In the genomic region with DNA sequence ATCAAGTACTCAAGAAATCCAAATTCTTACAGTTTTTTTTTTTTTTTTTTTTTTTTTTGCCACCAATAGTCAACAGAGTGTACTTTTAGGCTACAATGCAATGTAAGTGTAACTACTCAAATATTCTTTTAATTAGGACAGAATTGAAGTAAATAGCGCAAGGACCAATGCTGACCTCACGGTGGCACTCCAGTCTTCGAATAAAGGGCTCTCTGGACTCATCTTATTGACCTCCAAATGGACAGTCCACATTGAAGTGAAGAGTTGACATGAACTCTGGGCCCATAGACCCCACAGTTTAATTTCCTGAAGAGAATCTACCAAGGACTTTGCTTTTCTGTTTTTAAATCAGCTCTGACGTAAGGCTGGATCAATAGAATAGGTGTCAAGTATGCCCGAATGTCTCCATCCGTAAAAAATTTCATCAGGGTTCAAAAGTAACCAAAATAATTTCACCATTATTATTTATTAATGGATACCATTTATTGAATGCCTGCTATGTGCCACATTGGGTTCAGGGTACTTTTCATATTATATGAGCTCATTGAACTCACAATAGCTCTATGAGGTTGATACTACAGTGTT, we compare ENCODE assay signal across 8 cellular contexts. TPM values are rescaled to one million over a fixed set of nuclear protein-coding genes. Genes with fewer than 3 reads are reported as not detected.
A peak's percentile ranks its signal among the peaks of the same experiment; 100 is the strongest.
DNase-seq lines count a peak whose midpoint lies in the region; ATAC-seq and TF ChIP-seq lines count a peak whose summit lies in the region.

No MANE protein-coding gene starts in this region.

- no peak for TF ChIP-seq EP300 in esophagus muscularis mucosa (IDR thresholded peaks at IDR 0.05)

- H3K27ac Mint-ChIP-seq in activated naive CD4-positive, alpha-beta T cell treated with anti-CD3 and anti-CD28 coated beads for 36 hours, result no peak overlapping the region
- H3K27ac Mint-ChIP-seq in activated naive CD4-positive, alpha-beta T cell treated with anti-CD3 and anti-CD28 coated beads, Interleukin-2, amount 50 U/mL, for 72 hours, result no peak overlapping the region

- H3K4me1 ChIP-seq in NT2/D1 (ENCODE audit: insufficient read depth, insufficient read length) (no peaks in the 10 kb centered on the region), esophagus muscularis mucosa (no peaks in the 10 kb centered on the region)

- no peak overlapping the region for H3K9ac ChIP-seq in NT2/D1 (ENCODE audit: insufficient read length, low read depth)

- ATAC-seq in activated naive CD4-positive, alpha-beta T cell treated with anti-CD3 and anti-CD28 coated beads, Interleukin-2, amount 50 U/mL, for 72 hours, result no peak
- ATAC-seq in HG02852 (IDR thresholded peaks at IDR 0.05; ENCODE audit: unreplicated experiment), result no peak
- ATAC-seq in GM18907 (IDR thresholded peaks at IDR 0.05; ENCODE audit: unreplicated experiment), result no peak

- no peak for TF ChIP-seq POLR2A in esophagus muscularis mucosa (IDR thresholded peaks at IDR 0.05; ENCODE audit: low read depth)

- H3K36me3 ChIP-seq in NT2/D1 (ENCODE audit: insufficient read depth, insufficient read length, low read length) (no peaks in the 10 kb centered on the region), esophagus muscularis mucosa (no peaks in the 10 kb centered on the region)

- intact Hi-C loops in activated naive CD4-positive, alpha-beta T cell treated with anti-CD3 and anti-CD28 coated beads for 36 hours (cut with micrococcal nuclease), result loop anchor here (2.0 kb wide), 1 partner anchor 140 kb away; no protein-coding TSS in a partner anchor
- intact Hi-C loops in esophagus muscularis mucosa (cut with DNase I), result no loop called here

- no peak overlapping the region for H3K4me3 ChIP-seq in NT2/D1 (ENCODE audit: insufficient read length, low read depth)
- no peak overlapping the region for H3K4me3 ChIP-seq in esophagus muscularis mucosa

- CTCF ChIA-PET in activated naive CD4-positive, alpha-beta T cell treated with anti-CD3 and anti-CD28 coated beads for 36 hours (lab: Charles Lee), result interaction anchor here (0.6 to 1.4 kb wide), 8 partner anchors 10 to 165 kb away, joined by 3 to 5 read pairs (median 3); no protein-coding TSS in a partner anchor

- no peak overlapping the region for H3K27ac ChIP-seq in esophagus muscularis mucosa (replicated peaks in 1 of 4)

- WGBS in esophagus muscularis mucosa, result 57% methylated on average over 6 of the region's 6 CpGs

- TF ChIP-seq CTCF in esophagus muscularis mucosa (IDR thresholded peaks at IDR 0.05), result peak in 2 of 3 experiments; percentile 25 to 28

- peaks cover 26% of the 10 kb centered on the region for H3K27me3 Mint-ChIP-seq in activated naive CD4-positive, alpha-beta T cell treated with anti-CD3 and anti-CD28 coated beads for 36 hours (ENCODE audit: low read depth)

- no peaks in the 10 kb centered on the region for H3K4me1 Mint-ChIP-seq in activated naive CD4-positive, alpha-beta T cell treated with anti-CD3 and anti-CD28 coated beads for 36 hours (ENCODE audit: low read depth)

- H3K36me3 Mint-ChIP-seq in activated naive CD4-positive, alpha-beta T cell treated with anti-CD3 and anti-CD28 coated beads for 36 hours (ENCODE audit: low read depth), result no peaks in the 10 kb centered on the region
- H3K36me3 Mint-ChIP-seq in activated naive CD4-positive, alpha-beta T cell treated with anti-CD3 and anti-CD28 coated beads, Interleukin-2, amount 50 U/mL, for 72 hours, result no peaks in the 10 kb centered on the region

- peak; percentile 12 for DNase-seq in activated naive CD4-positive, alpha-beta T cell treated with anti-CD3 and anti-CD28 coated beads for 36 hours
- no peak for DNase-seq in activated naive CD4-positive, alpha-beta T cell treated with anti-CD3 and anti-CD28 coated beads, Interleukin-2, amount 50 U/mL, for 72 hours (ENCODE audit: low spot score in 2 of 2)
- peak; percentile 35 for DNase-seq in NT2/D1 (ENCODE audit: low read depth, low spot score)
- DNase-seq in esophagus muscularis mucosa (ENCODE audit: extremely low spot score), result peak; percentile 47
- peak; percentile 73 for DNase-seq in renal cortical epithelial cell (ENCODE audit: low read depth)
- no peak for DNase-seq in COLO668 (lab: John Stamatoyannopoulos, UW; ENCODE audit: unreplicated experiment)

- H3K27me3 ChIP-seq in NT2/D1 (ENCODE audit: insufficient read depth, insufficient read length) (peaks cover 4% of the 10 kb centered on the region), esophagus muscularis mucosa (peaks cover 0 to 41% (median 0%) of the 10 kb centered on the region in 4 donors)

- no peak overlapping the region for H3K4me3 Mint-ChIP-seq in activated naive CD4-positive, alpha-beta T cell treated with anti-CD3 and anti-CD28 coated beads for 36 hours

- H3K9me3 ChIP-seq in NT2/D1 (ENCODE audit: insufficient read depth, low read length) (no peaks in the 10 kb centered on the region), esophagus muscularis mucosa (no peaks in the 10 kb centered on the region)

- no peaks in the 10 kb centered on the region for H3K9me3 Mint-ChIP-seq in activated naive CD4-positive, alpha-beta T cell treated with anti-CD3 and anti-CD28 coated beads for 36 hours
- no peaks in the 10 kb centered on the region for H3K9me3 Mint-ChIP-seq in activated naive CD4-positive, alpha-beta T cell treated with anti-CD3 and anti-CD28 coated beads, Interleukin-2, amount 50 U/mL, for 72 hours

RNA-seq across cellular contexts. Expression of a gene that starts 7.3 kb away (rescaled TPM):
- total RNA-seq in activated naive CD4-positive, alpha-beta T cell treated with anti-CD3 and anti-CD28 coated beads for 36 hours, result 10 to 100 TPM; 18.5 to 20.2 TPM
- 10 to 100 TPM; 25.0 to 45.2 TPM for total RNA-seq in activated naive CD4-positive, alpha-beta T cell treated with anti-CD3 and anti-CD28 coated beads, Interleukin-2, amount 50 U/mL, for 72 hours
- total RNA-seq in esophagus muscularis mucosa (10 to 100 TPM; 13.1 to 17.9 (median 14.1) TPM), renal cortical epithelial cell (48.5 and 64.4 TPM in 2 replicates)

RNA-seq across cellular contexts. Expression of a gene that starts 41.3 kb away (rescaled TPM):
- total RNA-seq in activated naive CD4-positive, alpha-beta T cell treated with anti-CD3 and anti-CD28 coated beads for 36 hours, result 10 to 100 TPM; 39.1 to 40.1 TPM
- 10 to 100 TPM; 53.3 to 76.5 TPM for total RNA-seq in activated naive CD4-positive, alpha-beta T cell treated with anti-CD3 and anti-CD28 coated beads, Interleukin-2, amount 50 U/mL, for 72 hours
- total RNA-seq in esophagus muscularis mucosa (10 to 100 TPM; 11.9 to 19.5 (median 17.0) TPM), renal cortical epithelial cell (8.5 and 44.3 TPM in 2 replicates)

Comparison
In these comparisons a context has a peak if more than half of its experiments do, and no peak if none do; other contexts are left out.
1. DNase-seq: peak in activated naive CD4-positive, alpha-beta T cell treated with anti-CD3 and anti-CD28 coated beads for 36 hours (single experiment), NT2/D1 (single experiment), esophagus muscularis mucosa (single experiment) and renal cortical epithelial cell (single experiment); none in activated naive CD4-positive, alpha-beta T cell treated with anti-CD3 and anti-CD28 coated beads, Interleukin-2, amount 50 U/mL, for 72 hours (0 of 2) and COLO668 (single experiment).